ENCODE assay signal across 11 cellular contexts in genomic region chr4:24067781-24068193, GRCh38.
A peak's percentile ranks its signal among the peaks of the same experiment; 100 is the strongest.
DNase-seq lines count a peak whose midpoint lies in the region; ATAC-seq and TF ChIP-seq lines count a peak whose summit lies in the region.
"Had no signal": no experiment of that assay in that cellular context is flagged by ENCODE, and none has a peak within 500 bp of the region (broad histone marks: within the 10 kb centered on the region; RNA-seq: fewer than 3 reads in every experiment).

No MANE protein-coding gene starts in this region.

- no peak overlapping the region for H3K9ac ChIP-seq in mesenchymal stem cell (ENCODE audit: low read length)

- in situ Hi-C loops in KBM-7 (cut with MboI; ENCODE audit: low pct_unique_long_range_greater_than_20kb, low sequenced_read_pairs), result no loop called here

- intact Hi-C loops in uterus (cut with DNase I; ENCODE audit: low total_unique reads), result no loop called here

- no peak for TF ChIP-seq POLR2A in uterus (IDR thresholded peaks at IDR 0.05)

- 15% methylated on average over 3 of the region's 3 CpGs for WGBS in mesenchymal stem cell

- H2BK5ac ChIP-seq in mesenchymal stem cell (ENCODE audit: low read depth, low read length, poor library complexity, severe bottlenecking), result no peak overlapping the region

- ATAC-seq in HG03457 (IDR thresholded peaks at IDR 0.05; ENCODE audit: unreplicated experiment), result no peak
- ATAC-seq: natural killer cell had no signal

- peaks cover 8% of the 10 kb centered on the region for H3K4me1 ChIP-seq in mesenchymal stem cell (ENCODE audit: control insufficient read depth, insufficient read depth, low read depth, low read length)
- H3K4me1 ChIP-seq in uterus, result no peaks in the 10 kb centered on the region

- H3K27ac ChIP-seq in mesenchymal stem cell (ENCODE audit: low read length, poor library complexity, severe bottlenecking) (no peak overlapping the region), uterus (no peak overlapping the region)

- peak overlapping the region in 1 of 2 experiments; percentile 42 for H3K14ac ChIP-seq in mesenchymal stem cell (ENCODE audit: low read length in 2 of 2)

- no peak overlapping the region for H3K4ac ChIP-seq in mesenchymal stem cell (ENCODE audit: low read depth in 1 of 2, low read length in 2 of 2)

- H2AK5ac ChIP-seq in mesenchymal stem cell (ENCODE audit: low read length, severe bottlenecking), result no peak overlapping the region

- no peak overlapping the region for H2BK15ac ChIP-seq in mesenchymal stem cell (ENCODE audit: low read depth, poor library complexity, severe bottlenecking)

- no peak for TF ChIP-seq CTCF in choroid plexus epithelial cell (conservative IDR thresholded peaks at IDR 0.05; ENCODE audit: low read depth, low read length)
- no peak for TF ChIP-seq CTCF in uterus (IDR thresholded peaks at IDR 0.05)

- peak; percentile 53 for DNase-seq in COLO829 (ENCODE audit: low spot score)
- DNase-seq in NCI-H446 (lab: John Stamatoyannopoulos, UW), result peak; percentile 57 to 81
- DNase-seq in choroid plexus epithelial cell (ENCODE audit: low read depth), result peak; percentile 23
- peak; percentile 66 for DNase-seq in mesenchymal stem cell
- no peak for DNase-seq in activated gamma-delta T cell (lab: John Stamatoyannopoulos, UW)
- no peak for DNase-seq in uterus
- DNase-seq in KBM-7, result no peak
- DNase-seq: activated T-cell treated with anti-CD3 and anti-CD28 coated beads, Interleukin-2, amount 50 U/mL, for 48 hours; natural killer cell; NCI-H187 had no signal

- H3K18ac ChIP-seq in mesenchymal stem cell (ENCODE audit: low read depth in 1 of 2, low read length in 2 of 2), result peak overlapping the region in 1 of 2 experiments; percentile 28

- no peak overlapping the region for H4K91ac ChIP-seq in mesenchymal stem cell (ENCODE audit: low read length)

- H3K36me3 ChIP-seq in mesenchymal stem cell (ENCODE audit: control insufficient read depth in 1 of 2, insufficient read depth in 2 of 2, low read depth in 1 of 2, low read length in 2 of 2) (no peaks in the 10 kb centered on the region), uterus (no peaks in the 10 kb centered on the region)

- no peak overlapping the region for H4K8ac ChIP-seq in mesenchymal stem cell (ENCODE audit: low read length)

- H2AFZ ChIP-seq in mesenchymal stem cell (ENCODE audit: low read depth, low read length), result no peak overlapping the region

- H3K9me3 ChIP-seq in mesenchymal stem cell (ENCODE audit: control insufficient read depth, low read length) (no peaks in the 10 kb centered on the region), uterus (no peaks in the 10 kb centered on the region)

- H3K79me1 ChIP-seq in mesenchymal stem cell (replicated peaks; ENCODE audit: low read length, poor library complexity, severe bottlenecking), result no peaks in the 10 kb centered on the region

- H2BK12ac ChIP-seq in mesenchymal stem cell (ENCODE audit: low read length in 2 of 2), result peak overlapping the region in 1 of 2 experiments; percentile 47

- H3K27me3 ChIP-seq in mesenchymal stem cell (ENCODE audit: control insufficient read depth in 1 of 2, insufficient read depth in 1 of 2, low read length in 2 of 2) (no peaks in the 10 kb centered on the region), uterus (no peaks in the 10 kb centered on the region)

- H3K23ac ChIP-seq in mesenchymal stem cell (ENCODE audit: low read length in 2 of 2), result no peak overlapping the region

- no peak overlapping the region for H3K4me3 ChIP-seq in choroid plexus epithelial cell (ENCODE audit: low read depth, low read length)
- H3K4me3 ChIP-seq in mesenchymal stem cell (ENCODE audit: insufficient read depth in 1 of 2, low read depth in 1 of 2, low read length in 2 of 2), result no peak overlapping the region
- H3K4me3 ChIP-seq in uterus, result no peak overlapping the region

- no peak overlapping the region for H3K4me2 ChIP-seq in mesenchymal stem cell (ENCODE audit: low read length, poor library complexity, severe bottlenecking)

- no peak overlapping the region for H2BK120ac ChIP-seq in mesenchymal stem cell (ENCODE audit: low read depth, low read length)

Comparison
In these comparisons a context has a peak if more than half of its experiments do, and no peak if none do; other contexts are left out.
1. DNase-seq: peak in COLO829 (single experiment), NCI-H446 (2 of 2), choroid plexus epithelial cell (single experiment) and mesenchymal stem cell (single experiment); none in activated gamma-delta T cell (single experiment), uterus (0 of 2) and KBM-7 (single experiment).